Comparison of ENCODE assay signal across 1 cellular context in genomic region chr9:122053056-122053455, GRCh38.
TF ChIP-seq lines count a peak whose summit lies in the region.

No MANE protein-coding gene starts in this region.

TF ChIP-seq in GM23338, 12 proteins besides CTCF, POLR2A, EP300 and RAD21:
- TF ChIP-seq ZNF462 (CRISPR knock-in tag; IDR thresholded peaks at IDR 0.05), result no peak
- no peak for TF ChIP-seq NANOG (IDR thresholded peaks at IDR 0.05; ENCODE audit: borderline replicate concordance)
- no peak for TF ChIP-seq ZNF114 (CRISPR knock-in tag; IDR thresholded peaks at IDR 0.05)
- TF ChIP-seq STAT1 (IDR thresholded peaks at IDR 0.05; ENCODE audit: unreplicated experiment), result no peak
